ENCODE assay signal across 16 cellular contexts in genomic region chr10:69374931-69375306, GRCh38. TPM values are rescaled to one million over a fixed set of nuclear protein-coding genes. Genes with fewer than 3 reads are reported as not detected.
A peak's percentile ranks its signal among the peaks of the same experiment; 100 is the strongest.
DNase-seq lines count a peak whose midpoint lies in the region; ATAC-seq and TF ChIP-seq lines count a peak whose summit lies in the region.
"Had no signal": no experiment of that assay in that cellular context is flagged by ENCODE, and none has a peak within 500 bp of the region (broad histone marks: within the 10 kb centered on the region; RNA-seq: fewer than 3 reads in every experiment).

No MANE protein-coding gene starts in this region.

- peaks cover 39 to 66% (median 40%) of the 10 kb centered on the region in 3 donors for H3K4me1 ChIP-seq in esophagus squamous epithelium
- H3K4me1 ChIP-seq in stomach smooth muscle (ENCODE audit: control insufficient read depth, insufficient read depth, low read length): peaks cover 31% of the 10 kb centered on the region

- peak overlapping the region in 1 of 2 donors; percentile 13 for H3K9ac ChIP-seq in stomach smooth muscle (ENCODE audit: low read length in 2 of 2)

- DNase-seq in T-helper 2 cell treated with Interferon-gamma antibody and Interleukin-4, amounts not matched to agents 5 μg/mL and 100 μg/mL, for 36 hours (ENCODE audit: low spot score): no peak
- DNase-seq in T-helper 2 cell (no peak), WTC11 (ENCODE audit: low spot score) (no peak), esophagus squamous epithelium (lab: John Stamatoyannopoulos, UW) (no peak), NCI-H1092 (lab: John Stamatoyannopoulos, UW) (no peak), NCI-H1436 treated with DMSO at 0.1 percent for 48 hours (lab: John Stamatoyannopoulos, UW) (no peak)
- DNase-seq: 8988T; activated CD4-positive, alpha-beta T cell treated with anti-CD3 and anti-CD28 coated beads for 4 hours; activated effector memory CD4-positive, alpha-beta T cell treated with anti-CD3 and anti-CD28 coated beads, Interleukin-2, amount 50 U/mL, for 16 hours; GF-D8; NCI-H1048; NCI-H345; PC-9 had no signal

- no peaks in the 10 kb centered on the region for H3K4me1 Mint-ChIP-seq in T-helper 2 cell treated with Interferon-gamma antibody and Interleukin-4, amounts not matched to agents 5 μg/mL and 100 μg/mL, for 36 hours (ENCODE audit: low read depth)
- H3K4me1 Mint-ChIP-seq in WTC11: peaks cover 45% of the 10 kb centered on the region

- no peaks in the 10 kb centered on the region for H3K9me3 Mint-ChIP-seq in T-helper 2 cell treated with Interferon-gamma antibody and Interleukin-4, amounts not matched to agents 5 μg/mL and 100 μg/mL, for 36 hours
- H3K9me3 Mint-ChIP-seq in WTC11: no peaks in the 10 kb centered on the region
- H3K9me3 Mint-ChIP-seq: stimulated activated naive CD8-positive, alpha-beta T cell treated with anti-CD3 and anti-CD28 coated beads, Interleukin-15, Interleukin-2, amounts not matched to agents 100 ng/mL and 50 ng/mL, for 24 hours had no signal

- H3K9me3 ChIP-seq in esophagus squamous epithelium: no peaks in the 10 kb centered on the region
- H3K9me3 ChIP-seq in stomach smooth muscle (ENCODE audit: control insufficient read depth in 2 of 2, low read length in 2 of 2): no peaks in the 10 kb centered on the region

- H3K36me3 Mint-ChIP-seq in T-helper 2 cell treated with Interferon-gamma antibody and Interleukin-4, amounts not matched to agents 5 μg/mL and 100 μg/mL, for 36 hours (ENCODE audit: low read depth): peaks cover 46% of the 10 kb centered on the region
- peaks cover 65% of the 10 kb centered on the region for H3K36me3 Mint-ChIP-seq in WTC11

- H3K27ac Mint-ChIP-seq in T-helper 2 cell treated with Interferon-gamma antibody and Interleukin-4, amounts not matched to agents 5 μg/mL and 100 μg/mL, for 36 hours: peak overlapping the region; percentile 53
- H3K27ac Mint-ChIP-seq in WTC11: peak overlapping the region; percentile 91
- H3K27ac Mint-ChIP-seq: stimulated activated naive CD8-positive, alpha-beta T cell treated with anti-CD3 and anti-CD28 coated beads, Interleukin-15, Interleukin-2, amounts not matched to agents 100 ng/mL and 50 ng/mL, for 24 hours had no signal

- TF ChIP-seq CTCF in WTC11 (IDR thresholded peaks at IDR 0.05) (no peak), esophagus squamous epithelium (IDR thresholded peaks at IDR 0.05) (no peak)

- CTCF ChIA-PET in WTC11 (lab: Charles Lee): interaction anchor here (0.6 to 2.0 kb wide), 6 partner anchors 10 to 136 kb away, joined by 3 to 15 read pairs (median 6); no protein-coding TSS in a partner anchor

- H3K27me3 Mint-ChIP-seq in T-helper 2 cell treated with Interferon-gamma antibody and Interleukin-4, amounts not matched to agents 5 μg/mL and 100 μg/mL, for 36 hours (ENCODE audit: low read depth): no peaks in the 10 kb centered on the region
- no peaks in the 10 kb centered on the region for H3K27me3 Mint-ChIP-seq in WTC11 (ENCODE audit: low read depth)
- H3K27me3 Mint-ChIP-seq: stimulated activated naive CD8-positive, alpha-beta T cell treated with anti-CD3 and anti-CD28 coated beads, Interleukin-15, Interleukin-2, amounts not matched to agents 100 ng/mL and 50 ng/mL, for 24 hours had no signal

- no peak overlapping the region for H3K4me3 Mint-ChIP-seq in T-helper 2 cell treated with Interferon-gamma antibody and Interleukin-4, amounts not matched to agents 5 μg/mL and 100 μg/mL, for 36 hours
- no peak overlapping the region for H3K4me3 Mint-ChIP-seq in WTC11
- H3K4me3 Mint-ChIP-seq: stimulated activated naive CD8-positive, alpha-beta T cell treated with anti-CD3 and anti-CD28 coated beads, Interleukin-15, Interleukin-2, amounts not matched to agents 100 ng/mL and 50 ng/mL, for 24 hours had no signal

- intact Hi-C loops in esophagus squamous epithelium (cut with DNase I): no loop called here

- WGBS in esophagus squamous epithelium, 2 donors: 55 to 90% methylated on average over 2 of the region's 2 CpGs

- no peak for TF ChIP-seq POLR2A in esophagus squamous epithelium (IDR thresholded peaks at IDR 0.05)

- POLR2A ChIA-PET in WTC11 (lab: Charles Lee): interaction anchor here (0.7 kb wide), 1 partner anchor 32 kb away, joined by 3 read pairs; no protein-coding TSS in a partner anchor

- H3K36me3 ChIP-seq in esophagus squamous epithelium (peaks cover 14 to 81% (median 20%) of the 10 kb centered on the region in 3 donors), stomach smooth muscle (ENCODE audit: control insufficient read depth in 2 of 2, insufficient read depth in 2 of 2, low read length in 2 of 2) (peaks cover 27 to 30% of the 10 kb centered on the region in 2 donors)

- peak overlapping the region in 1 of 4 donors; percentile 47 for H3K4me3 ChIP-seq in esophagus squamous epithelium
- peak overlapping the region in 1 of 2 donors; percentile 49 for H3K4me3 ChIP-seq in stomach smooth muscle (ENCODE audit: low read length in 2 of 2)
- H3K4me3 ChIP-seq: PC-9 had no signal

- H3K27ac ChIP-seq in esophagus squamous epithelium (peak overlapping the region; percentile 78 to 91 (median 89)), stomach smooth muscle (ENCODE audit: low read length) (peak overlapping the region; percentile 69)
- H3K27ac ChIP-seq: PC-9 had no signal

- H3K27me3 ChIP-seq in esophagus squamous epithelium (no peaks in the 10 kb centered on the region), stomach smooth muscle (ENCODE audit: control insufficient read depth in 1 of 2, insufficient read depth in 2 of 2, low read length in 2 of 2) (no peaks in the 10 kb centered on the region)

- ATAC-seq in WTC11 (no peak), GM19467 (IDR thresholded peaks at IDR 0.05; ENCODE audit: unreplicated experiment) (no peak)

TF ChIP-seq in WTC11, 78 proteins besides CTCF, POLR2A, EP300 and RAD21 (continues in another document):
- TF ChIP-seq RELA (CRISPR knock-in tag; IDR thresholded peaks at IDR 0.05; ENCODE audit: borderline replicate concordance) (no peak), STAT6 (CRISPR knock-in tag; conservative IDR thresholded peaks at IDR 0.05; ENCODE audit: low read depth) (no peak), HMGA2 (CRISPR knock-in tag; IDR thresholded peaks at IDR 0.05) (no peak), ZNF121 (CRISPR knock-in tag; IDR thresholded peaks at IDR 0.05) (no peak), PRRX2 (CRISPR knock-in tag; IDR thresholded peaks at IDR 0.05) (no peak), FOXP4 (CRISPR knock-in tag; IDR thresholded peaks at IDR 0.05) (no peak), ZNF281 (CRISPR knock-in tag; IDR thresholded peaks at IDR 0.05) (no peak)

RNA-seq across cellular contexts. Expression of gene TACR2, which starts 41.8 kb away (rescaled TPM):
- 0.20 TPM in 1 of 3 replicates, not detected in the others for total RNA-seq in WTC11 (2021)
- 10 to 100 TPM in 1 of 4 donors, 1 to 10 TPM in 2, under 1 TPM in 1; 0.72 to 24.0 (median 4.4) TPM for total RNA-seq in esophagus squamous epithelium
- total RNA-seq: PC-9 had no signal
